Comparison of ENCODE assay signal across 1 cellular context in the genomic region with DNA sequence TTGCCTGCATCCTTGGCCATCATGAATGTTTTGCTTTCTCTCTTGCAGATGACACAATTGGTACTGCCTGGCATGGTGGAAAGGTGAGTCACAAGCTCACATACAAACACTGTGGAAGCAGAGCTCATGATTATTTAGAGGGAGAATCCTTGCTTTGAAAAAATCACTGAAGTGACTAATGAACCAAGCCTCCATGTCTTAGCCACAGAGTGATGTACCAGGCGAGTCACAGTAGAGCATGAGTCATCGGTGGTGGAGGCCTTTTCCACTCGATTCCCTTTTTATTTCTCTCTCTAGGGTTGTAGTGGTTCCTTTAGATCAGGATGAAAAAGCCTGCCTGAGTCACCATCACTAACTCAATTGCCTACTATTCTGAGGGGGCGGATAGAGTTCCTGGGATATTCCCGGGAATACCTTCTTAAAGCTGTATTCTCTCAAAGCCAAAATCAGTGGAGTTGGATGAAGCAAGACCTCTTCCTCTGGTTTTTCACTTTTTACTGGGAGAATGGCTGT.
TF ChIP-seq lines count a peak whose summit lies in the region.

No MANE protein-coding gene starts in this region.

TF ChIP-seq in SK-N-SH, 30 proteins besides CTCF, POLR2A, EP300 and RAD21 (continued from another document):
- TF ChIP-seq, protein P1, sequence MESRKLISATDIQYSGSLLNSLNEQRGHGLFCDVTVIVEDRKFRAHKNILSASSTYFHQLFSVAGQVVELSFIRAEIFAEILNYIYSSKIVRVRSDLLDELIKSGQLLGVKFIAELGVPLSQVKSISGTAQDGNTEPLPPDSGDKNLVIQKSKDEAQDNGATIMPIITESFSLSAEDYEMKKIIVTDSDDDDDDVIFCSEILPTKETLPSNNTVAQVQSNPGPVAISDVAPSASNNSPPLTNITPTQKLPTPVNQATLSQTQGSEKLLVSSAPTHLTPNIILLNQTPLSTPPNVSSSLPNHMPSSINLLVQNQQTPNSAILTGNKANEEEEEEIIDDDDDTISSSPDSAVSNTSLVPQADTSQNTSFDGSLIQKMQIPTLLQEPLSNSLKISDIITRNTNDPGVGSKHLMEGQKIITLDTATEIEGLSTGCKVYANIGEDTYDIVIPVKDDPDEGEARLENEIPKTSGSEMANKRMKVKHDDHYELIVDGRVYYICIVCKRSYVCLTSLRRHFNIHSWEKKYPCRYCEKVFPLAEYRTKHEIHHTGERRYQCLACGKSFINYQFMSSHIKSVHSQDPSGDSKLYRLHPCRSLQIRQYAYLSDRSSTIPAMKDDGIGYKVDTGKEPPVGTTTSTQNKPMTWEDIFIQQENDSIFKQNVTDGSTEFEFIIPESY (IDR thresholded peaks at IDR 0.05; ENCODE audit: borderline replicate concordance, low read depth) = peak; percentile 82
- peak; percentile 54; the same call in 1 of the 2 replicates for TF ChIP-seq NFIC (IDR thresholded peaks at IDR 0.05; ENCODE audit: borderline replicate concordance)
- TF ChIP-seq SMC3 (IDR thresholded peaks at IDR 0.05; ENCODE audit: low read depth, low read length) = no peak
- TF ChIP-seq, protein P2, sequence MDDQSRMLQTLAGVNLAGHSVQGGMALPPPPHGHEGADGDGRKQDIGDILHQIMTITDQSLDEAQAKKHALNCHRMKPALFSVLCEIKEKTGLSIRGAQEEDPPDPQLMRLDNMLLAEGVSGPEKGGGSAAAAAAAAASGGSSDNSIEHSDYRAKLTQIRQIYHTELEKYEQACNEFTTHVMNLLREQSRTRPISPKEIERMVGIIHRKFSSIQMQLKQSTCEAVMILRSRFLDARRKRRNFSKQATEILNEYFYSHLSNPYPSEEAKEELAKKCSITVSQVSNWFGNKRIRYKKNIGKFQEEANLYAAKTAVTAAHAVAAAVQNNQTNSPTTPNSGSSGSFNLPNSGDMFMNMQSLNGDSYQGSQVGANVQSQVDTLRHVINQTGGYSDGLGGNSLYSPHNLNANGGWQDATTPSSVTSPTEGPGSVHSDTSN (IDR thresholded peaks at IDR 0.05) = peak; percentile 72
- peak; percentile 72; the same call in 1 of the 2 replicates for TF ChIP-seq TEAD4 (IDR thresholded peaks at IDR 0.05; ENCODE audit: borderline replicate concordance, insufficient read depth)
- TF ChIP-seq, protein P3, sequence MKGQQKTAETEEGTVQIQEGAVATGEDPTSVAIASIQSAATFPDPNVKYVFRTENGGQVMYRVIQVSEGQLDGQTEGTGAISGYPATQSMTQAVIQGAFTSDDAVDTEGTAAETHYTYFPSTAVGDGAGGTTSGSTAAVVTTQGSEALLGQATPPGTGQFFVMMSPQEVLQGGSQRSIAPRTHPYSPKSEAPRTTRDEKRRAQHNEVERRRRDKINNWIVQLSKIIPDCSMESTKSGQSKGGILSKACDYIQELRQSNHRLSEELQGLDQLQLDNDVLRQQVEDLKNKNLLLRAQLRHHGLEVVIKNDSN (IDR thresholded peaks at IDR 0.05; ENCODE audit: borderline replicate concordance, low read depth) = no peak
- TF ChIP-seq EZH2phosphoT487 (IDR thresholded peaks at IDR 0.05; ENCODE audit: borderline replicate concordance, low read depth) = no peak
- peak; percentile 64; the same call in 1 of the 2 replicates for TF ChIP-seq MEF2A (IDR thresholded peaks at IDR 0.05; ENCODE audit: borderline replicate concordance, low read depth)
- TF ChIP-seq POLR2AphosphoS5 (IDR thresholded peaks at IDR 0.05; ENCODE audit: low read depth, low read length) = peak; percentile 70; the same call in 1 of the 2 replicates
- peak; percentile 99 for TF ChIP-seq JUND (IDR thresholded peaks at IDR 0.05)
